ENCODE assay signal across 8 cellular contexts in genomic region chr3:192566706-192567290, GRCh38.
DNase-seq lines count a peak whose midpoint lies in the region; ATAC-seq, FAIRE-seq and TF ChIP-seq lines count a peak whose summit lies in the region.

No MANE protein-coding gene starts in this region.

- H3K4me1 ChIP-seq in A549, result 0 out of 3 replicates have a peak, but pooled peaks cover 4% of the 10 kb centered on the region

- no peak for TF ChIP-seq POLR2A in A549 (IDR thresholded peaks at IDR 0.05; ENCODE audit: low read length)
- TF ChIP-seq POLR2A in GM18505 (IDR thresholded peaks at IDR 0.05; ENCODE audit: borderline replicate concordance, extremely low read depth, insufficient read depth, insufficient read length), result no peak

- no peak overlapping the region for H3K4me2 ChIP-seq in A549

- ATAC-seq in A549, result peak; percentile 75 to 90
- ATAC-seq in GM18505 (IDR thresholded peaks at IDR 0.05; ENCODE audit: unreplicated experiment), result peak; percentile 89
- peak; percentile 88 for ATAC-seq in HG02981 (IDR thresholded peaks at IDR 0.05; ENCODE audit: unreplicated experiment)

- no peak overlapping the region for H3K27ac ChIP-seq in A549

- in situ Hi-C loops in astrocyte of the spinal cord (cut with HindIII; ENCODE audit: low sequenced_read_pairs), result no loop called here

- TF ChIP-seq RAD21 in A549 (conservative IDR thresholded peaks at IDR 0.05 in 1 of 2, IDR thresholded peaks at IDR 0.05 in 1 of 2), result peak; percentile 85 to 89

- DNase-seq in A549 (ENCODE audit: low read depth in 1 of 2, low spot score in 1 of 2), result peak; percentile 13 to 71
- DNase-seq in NCI-H2029 (lab: John Stamatoyannopoulos, UW), result peak; percentile 36
- peak; percentile 49 for DNase-seq in T-helper 9 cell
- DNase-seq in astrocyte of the spinal cord (ENCODE audit: low read depth, low spot score), result peak; percentile 86
- DNase-seq in iPS DF 19.7 (ENCODE audit: low read depth, low spot score), result peak; percentile 12
- DNase-seq in stimulated activated CD4-positive, alpha-beta T cell treated with anti-CD3 and anti-CD28 coated beads, Interleukin-12 subunit alpha, Interleukin-12 subunit beta, amount 100 ng/mL, for 48 hours (ENCODE audit: low read depth in 2 of 3, low spot score in 1 of 3), result peak; percentile 32 to 63 (median 46)

- H3K4me3 ChIP-seq in A549 (no peak overlapping the region), astrocyte of the spinal cord (ENCODE audit: low read depth, low read length) (no peak overlapping the region)

- 3% methylated on average over 6 of the region's 6 CpGs for WGBS in A549 (ENCODE audit: missing lambda C conversion rate)

- FAIRE-seq in A549 (lab: Jason Lieb, UNC), result no peak

- POLR2A ChIA-PET in A549 (lab: Yijun Ruan, JAX), result no interaction called here

- TF ChIP-seq EP300 in A549 (IDR thresholded peaks at IDR 0.05), result no peak

- H3K9me3 ChIP-seq in A549, result no peaks in the 10 kb centered on the region

- peak; percentile 81 for TF ChIP-seq CTCF in A549 (IDR thresholded peaks at IDR 0.05)
- peak; percentile 65 for TF ChIP-seq CTCF in astrocyte of the spinal cord (IDR thresholded peaks at IDR 0.05; ENCODE audit: low read depth, low read length)

- CTCF ChIA-PET in A549 (lab: Yijun Ruan, JAX), result interaction anchor here (0.5 to 4.6 kb wide), 14 partner anchors 10 to 1045 kb away, joined by 3 to 21 read pairs (median 4); no protein-coding TSS in a partner anchor

TF ChIP-seq in A549, 52 proteins besides CTCF, POLR2A, EP300 and RAD21:
- TF ChIP-seq CHD4 (IDR thresholded peaks at IDR 0.05; ENCODE audit: borderline replicate concordance) (no peak), EHF (CRISPR knock-in tag; IDR thresholded peaks at IDR 0.05) (no peak), PBX3 (IDR thresholded peaks at IDR 0.05) (no peak), SMC3 (IDR thresholded peaks at IDR 0.05) (peak; percentile 61), CEBPB (IDR thresholded peaks at IDR 0.05) (no peak)

Comparison
In these comparisons a context has a peak if more than half of its experiments do, and no peak if none do; other contexts are left out.
1. DNase-seq: peak in every context shown above with its lines; median percentile 86 in astrocyte of the spinal cord; 49 in T-helper 9 cell; 46 in stimulated activated CD4-positive, alpha-beta T cell treated with anti-CD3 and anti-CD28 coated beads, Interleukin-12 subunit alpha, Interleukin-12 subunit beta, amount 100 ng/mL, for 48 hours; 42 in A549; 36 in NCI-H2029; 12 in iPS DF 19.7.